1 cellular context compared by ENCODE assay signal in genomic region chr13:99733346-99733745, GRCh38.
TF ChIP-seq lines count a peak whose summit lies in the region.

No MANE protein-coding gene starts in this region.

TF ChIP-seq in GM23338, 12 proteins besides CTCF, POLR2A, EP300 and RAD21:
- no peak for TF ChIP-seq ZNF462 (CRISPR knock-in tag; IDR thresholded peaks at IDR 0.05)
- no peak for TF ChIP-seq ZNF331 (CRISPR knock-in tag; IDR thresholded peaks at IDR 0.05; ENCODE audit: low read depth)
- no peak for TF ChIP-seq ZNF114 (CRISPR knock-in tag; IDR thresholded peaks at IDR 0.05)
- no peak for TF ChIP-seq EZH2 (IDR thresholded peaks at IDR 0.05; ENCODE audit: low read depth, unreplicated experiment)
- TF ChIP-seq CREB1 (CRISPR knock-in tag; IDR thresholded peaks at IDR 0.05; ENCODE audit: low read depth): no peak
- no peak for TF ChIP-seq POLR2AphosphoS5 (IDR thresholded peaks at IDR 0.05; ENCODE audit: low read depth)
- no peak for TF ChIP-seq ETS1 (IDR thresholded peaks at IDR 0.05)
- TF ChIP-seq REST (IDR thresholded peaks at IDR 0.05; ENCODE audit: unreplicated experiment): no peak
- TF ChIP-seq JUNB (IDR thresholded peaks at IDR 0.05; ENCODE audit: unreplicated experiment): no peak
- no peak for TF ChIP-seq EZH2phosphoT487 (IDR thresholded peaks at IDR 0.05; ENCODE audit: unreplicated experiment)
- TF ChIP-seq STAT1 (IDR thresholded peaks at IDR 0.05; ENCODE audit: unreplicated experiment): no peak
- no peak for TF ChIP-seq NANOG (IDR thresholded peaks at IDR 0.05; ENCODE audit: borderline replicate concordance)
